In the genomic region with DNA sequence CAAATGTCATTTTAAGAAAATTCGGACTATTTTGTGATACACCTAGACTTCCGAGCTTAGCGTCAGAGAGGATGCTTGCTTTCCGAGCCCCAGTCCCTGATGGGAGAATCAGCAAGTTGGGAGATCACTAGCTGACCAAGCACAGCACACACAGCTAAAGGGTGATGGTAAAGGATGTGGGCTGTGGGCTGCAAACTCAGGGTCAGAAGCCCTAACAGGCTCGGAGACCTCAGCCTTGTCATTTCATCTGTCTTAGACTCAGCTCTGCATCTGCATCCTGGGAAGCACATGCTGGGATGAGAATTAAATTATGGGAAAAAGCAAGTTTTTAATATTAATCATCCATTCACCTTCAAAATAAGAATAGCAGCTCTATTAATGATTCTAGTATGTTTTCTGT, we compare ENCODE assay signal across 22 cellular contexts. TPM values are rescaled to one million over a fixed set of nuclear protein-coding genes. Genes with fewer than 3 reads are reported as not detected.
DNase-seq lines count a peak whose midpoint lies in the region; ATAC-seq, FAIRE-seq and TF ChIP-seq lines count a peak whose summit lies in the region.
"Had no signal": no experiment of that assay in that cellular context is flagged by ENCODE, and none has a peak within 500 bp of the region (broad histone marks: within the 10 kb centered on the region; RNA-seq: fewer than 3 reads in every experiment).

No MANE protein-coding gene starts in this region.

- H3K27me3 ChIP-seq in bronchial epithelial cell (ENCODE audit: control insufficient read depth, insufficient read depth, low read length) (no peaks in the 10 kb centered on the region), endodermal cell (ENCODE audit: control insufficient read depth, insufficient read depth, low read length, poor library complexity, severe bottlenecking) (no peaks in the 10 kb centered on the region)

- H3K36me3 ChIP-seq in bronchial epithelial cell (ENCODE audit: control insufficient read depth, insufficient read depth, low read length): no peaks in the 10 kb centered on the region
- no peaks in the 10 kb centered on the region for H3K36me3 ChIP-seq in endodermal cell (ENCODE audit: control insufficient read depth, insufficient read depth, low read length)

- H3K9ac ChIP-seq in endodermal cell (ENCODE audit: extremely low read depth, low read length, poor library complexity, severe bottlenecking): no peak overlapping the region
- H3K9ac ChIP-seq: GM23248 had no signal

- CTCF ChIA-PET in activated CD8-positive, alpha-beta T cell treated with anti-CD3 and anti-CD28 coated beads, Interleukin-2, amount 10 ng/mL, durations not matched to agents 7 days and 5 days (lab: Charles Lee): interaction anchor here (0.8 to 1.4 kb wide), 2 partner anchors 130 to 210 kb away, joined by 3 read pairs; no protein-coding TSS in a partner anchor
- CTCF ChIA-PET in activated CD8-positive, alpha-beta T cell treated with anti-CD3 and anti-CD28 coated beads for 36 hours (lab: Charles Lee): no interaction called here

- H3K4me3 Mint-ChIP-seq in activated CD8-positive, alpha-beta T cell treated with anti-CD3 and anti-CD28 coated beads, Interleukin-2, amount 10 ng/mL, durations not matched to agents 7 days and 5 days: no peak overlapping the region
- no peak overlapping the region for H3K4me3 Mint-ChIP-seq in activated CD8-positive, alpha-beta T cell treated with anti-CD3 and anti-CD28 coated beads for 36 hours
- H3K4me3 Mint-ChIP-seq in endodermal cell: no peak overlapping the region
- no peak overlapping the region for H3K4me3 Mint-ChIP-seq in activated T-cell treated with anti-CD3 and anti-CD28 coated beads, Interleukin-2, amount 50 U/mL, for 72 hours
- H3K4me3 Mint-ChIP-seq: CD4-positive, alpha-beta T cell; HFFc6 had no signal

- no peak for TF ChIP-seq CTCF in activated CD8-positive, alpha-beta T cell treated with anti-CD3 and anti-CD28 coated beads for 36 hours (IDR thresholded peaks at IDR 0.05)
- no peak for TF ChIP-seq CTCF in bronchial epithelial cell (IDR thresholded peaks at IDR 0.05; ENCODE audit: insufficient read depth, low read length, severe bottlenecking)
- no peak for TF ChIP-seq CTCF in endodermal cell (conservative IDR thresholded peaks at IDR 0.05)
- TF ChIP-seq CTCF in omental fat pad (IDR thresholded peaks at IDR 0.05): no peak

- no peak overlapping the region for H3K27ac Mint-ChIP-seq in activated CD8-positive, alpha-beta T cell treated with anti-CD3 and anti-CD28 coated beads, Interleukin-2, amount 10 ng/mL, durations not matched to agents 7 days and 5 days
- no peak overlapping the region for H3K27ac Mint-ChIP-seq in activated CD8-positive, alpha-beta T cell treated with anti-CD3 and anti-CD28 coated beads for 36 hours
- H3K27ac Mint-ChIP-seq in endodermal cell: no peak overlapping the region
- H3K27ac Mint-ChIP-seq in activated T-cell treated with anti-CD3 and anti-CD28 coated beads, Interleukin-2, amount 50 U/mL, for 72 hours: no peak overlapping the region
- H3K27ac Mint-ChIP-seq: CD4-positive, alpha-beta T cell; HFFc6 had no signal

- H3K4me3 ChIP-seq in bronchial epithelial cell (ENCODE audit: low read depth, low read length) (no peak overlapping the region), endodermal cell (ENCODE audit: low read length) (no peak overlapping the region)
- H3K4me3 ChIP-seq: A549, GM23248 had no signal

- FAIRE-seq in bronchial epithelial cell (lab: Jason Lieb, UNC) (peak; percentile 82), urothelium cell line (lab: Jason Lieb, UNC) (peak; percentile 27)
- FAIRE-seq: A549, D721Med, G401.6, GM12891, GM18507, H54, HTR-8/SVneo had no signal

- POLR2A ChIA-PET in activated CD8-positive, alpha-beta T cell treated with anti-CD3 and anti-CD28 coated beads, Interleukin-2, amount 10 ng/mL, durations not matched to agents 7 days and 5 days (lab: Charles Lee): no interaction called here
- POLR2A ChIA-PET in activated CD8-positive, alpha-beta T cell treated with anti-CD3 and anti-CD28 coated beads for 36 hours (lab: Charles Lee): no interaction called here

- WGBS in endodermal cell (ENCODE audit: insufficient coverage in 1 of 2, insufficient read length in 1 of 2), 2 experiments: 93 to 100% methylated on average over 4 to 5 of the region's 5 CpGs

- H3K4me1 ChIP-seq in endodermal cell (ENCODE audit: control insufficient read depth, insufficient read depth, low read length): peaks cover 3% of the 10 kb centered on the region
- H3K4me1 ChIP-seq: A549 had no signal

- DNase-seq in activated CD8-positive, alpha-beta T cell treated with anti-CD3 and anti-CD28 coated beads, Interleukin-2, amount 10 ng/mL, durations not matched to agents 7 days and 5 days: peak; percentile 26
- no peak for DNase-seq in activated CD8-positive, alpha-beta T cell treated with anti-CD3 and anti-CD28 coated beads for 36 hours
- DNase-seq in bronchial epithelial cell (ENCODE audit: low read depth): no peak
- DNase-seq in endodermal cell: no peak
- no peak for DNase-seq in urothelium cell line (ENCODE audit: low spot score)
- DNase-seq in activated T-cell treated with anti-CD3 and anti-CD28 coated beads, Interleukin-2, amount 50 U/mL, for 72 hours: no peak
- no peak for DNase-seq in omental fat pad (ENCODE audit: low spot score)
- DNase-seq: AML-193; Caco-2; CD4-positive, alpha-beta T cell; GM23248; HFFc6 had no signal

- H3K27me3 Mint-ChIP-seq in activated CD8-positive, alpha-beta T cell treated with anti-CD3 and anti-CD28 coated beads, Interleukin-2, amount 10 ng/mL, durations not matched to agents 7 days and 5 days (ENCODE audit: low read depth): no peaks in the 10 kb centered on the region
- H3K27me3 Mint-ChIP-seq in activated CD8-positive, alpha-beta T cell treated with anti-CD3 and anti-CD28 coated beads for 36 hours: no peaks in the 10 kb centered on the region
- peaks cover 2% of the 10 kb centered on the region for H3K27me3 Mint-ChIP-seq in endodermal cell (ENCODE audit: insufficient read depth)
- H3K27me3 Mint-ChIP-seq in activated T-cell treated with anti-CD3 and anti-CD28 coated beads, Interleukin-2, amount 50 U/mL, for 72 hours (ENCODE audit: low read depth): no peaks in the 10 kb centered on the region
- H3K27me3 Mint-ChIP-seq: CD4-positive, alpha-beta T cell had no signal

- no peaks in the 10 kb centered on the region for H3K9me3 ChIP-seq in endodermal cell (ENCODE audit: control insufficient read depth, low read length)
- H3K9me3 ChIP-seq: A549, Caco-2 had no signal

- ATAC-seq in activated CD8-positive, alpha-beta T cell treated with anti-CD3 and anti-CD28 coated beads, Interleukin-2, amount 10 ng/mL, durations not matched to agents 7 days and 5 days: peak; percentile 58
- no peak for ATAC-seq in activated CD8-positive, alpha-beta T cell treated with anti-CD3 and anti-CD28 coated beads for 36 hours
- ATAC-seq in activated T-cell treated with anti-CD3 and anti-CD28 coated beads, Interleukin-2, amount 50 U/mL, for 72 hours (replicated peaks in 1 of 2): no peak
- ATAC-seq in omental fat pad (ENCODE audit: low FRiP score): no peak
- ATAC-seq: A549, HCT116 had no signal

- H3K36me3 Mint-ChIP-seq in activated CD8-positive, alpha-beta T cell treated with anti-CD3 and anti-CD28 coated beads, Interleukin-2, amount 10 ng/mL, durations not matched to agents 7 days and 5 days (ENCODE audit: low read depth): no peaks in the 10 kb centered on the region
- H3K36me3 Mint-ChIP-seq in activated CD8-positive, alpha-beta T cell treated with anti-CD3 and anti-CD28 coated beads for 36 hours (ENCODE audit: low read depth): peaks cover 3% of the 10 kb centered on the region
- no peaks in the 10 kb centered on the region for H3K36me3 Mint-ChIP-seq in endodermal cell (ENCODE audit: low read depth)
- H3K36me3 Mint-ChIP-seq in activated T-cell treated with anti-CD3 and anti-CD28 coated beads, Interleukin-2, amount 50 U/mL, for 72 hours (ENCODE audit: insufficient read depth in 2 of 2): no peaks in the 10 kb centered on the region

- peaks cover 29% of the 10 kb centered on the region for H3K4me1 Mint-ChIP-seq in activated CD8-positive, alpha-beta T cell treated with anti-CD3 and anti-CD28 coated beads, Interleukin-2, amount 10 ng/mL, durations not matched to agents 7 days and 5 days (ENCODE audit: low read depth)
- H3K4me1 Mint-ChIP-seq in activated CD8-positive, alpha-beta T cell treated with anti-CD3 and anti-CD28 coated beads for 36 hours (ENCODE audit: low read depth): no peaks in the 10 kb centered on the region
- H3K4me1 Mint-ChIP-seq in endodermal cell: peaks cover 29% of the 10 kb centered on the region
- no peaks in the 10 kb centered on the region for H3K4me1 Mint-ChIP-seq in activated T-cell treated with anti-CD3 and anti-CD28 coated beads, Interleukin-2, amount 50 U/mL, for 72 hours (ENCODE audit: low read depth)

- intact Hi-C loops in activated CD8-positive, alpha-beta T cell treated with anti-CD3 and anti-CD28 coated beads for 36 hours (cut with micrococcal nuclease): no loop called here

- H3K27ac ChIP-seq in endodermal cell (ENCODE audit: low read depth, low read length): peak overlapping the region; percentile 84
- H3K27ac ChIP-seq: 22Rv1, A549, C4-2B, GM23248 had no signal

- H3K9me3 Mint-ChIP-seq in activated CD8-positive, alpha-beta T cell treated with anti-CD3 and anti-CD28 coated beads, Interleukin-2, amount 10 ng/mL, durations not matched to agents 7 days and 5 days (ENCODE audit: insufficient read depth): no peaks in the 10 kb centered on the region
- no peaks in the 10 kb centered on the region for H3K9me3 Mint-ChIP-seq in activated CD8-positive, alpha-beta T cell treated with anti-CD3 and anti-CD28 coated beads for 36 hours
- no peaks in the 10 kb centered on the region for H3K9me3 Mint-ChIP-seq in endodermal cell
- no peaks in the 10 kb centered on the region for H3K9me3 Mint-ChIP-seq in activated T-cell treated with anti-CD3 and anti-CD28 coated beads, Interleukin-2, amount 50 U/mL, for 72 hours
- H3K9me3 Mint-ChIP-seq: CD4-positive, alpha-beta T cell; HFFc6 had no signal

RNA-seq across cellular contexts. Expression of a gene that starts 3.3 kb away (rescaled TPM):
- total RNA-seq in activated CD8-positive, alpha-beta T cell treated with anti-CD3 and anti-CD28 coated beads, Interleukin-2, amount 10 ng/mL, durations not matched to agents 7 days and 5 days: 1 to 10 TPM in 1 of 2 experiments, under 1 TPM in 1; 0.68 to 1.2 TPM
- under 1 TPM; 0.38 to 0.65 TPM for total RNA-seq in activated CD8-positive, alpha-beta T cell treated with anti-CD3 and anti-CD28 coated beads for 36 hours
- 0.26 and 0.53 TPM in 2 replicates for total RNA-seq in bronchial epithelial cell
- 1 to 10 TPM in 1 of 2 donors, under 1 TPM in 1; 0.75 to 1.3 TPM for total RNA-seq in endodermal cell
- 1.9 TPM for polyA plus RNA-seq in endodermal cell (2013, experiment 1 of 2)
- 2.2 TPM for polyA plus RNA-seq in endodermal cell (2013, experiment 2 of 2)
- under 1 TPM; 0.65 to 0.76 TPM for total RNA-seq in activated T-cell treated with anti-CD3 and anti-CD28 coated beads, Interleukin-2, amount 50 U/mL, for 72 hours
- 1 to 10 TPM; 1.6 to 4.5 (median 2.2) TPM for total RNA-seq in omental fat pad
